ENCODE assay signal across 8 cellular contexts in genomic region chr5:115543365-115543700, GRCh38. TPM values are rescaled to one million over a fixed set of nuclear protein-coding genes. Genes with fewer than 3 reads are reported as not detected.
DNase-seq lines count a peak whose midpoint lies in the region; ATAC-seq and TF ChIP-seq lines count a peak whose summit lies in the region.

No MANE protein-coding gene starts in this region.

- WGBS in adrenal gland, 4 donors = 8 to 15% (median 12%) methylated on average over 8 of the region's 8 CpGs
- 55% methylated on average over 8 of the region's 8 CpGs for WGBS in thymus

- H3K36me3 ChIP-seq in adrenal gland (replicated peaks in 1 of 2) (peaks cover 0 to 14% of the 10 kb centered on the region in 2 donors), left lung (peaks cover 0 to 14% of the 10 kb centered on the region in 2 donors), thymus (ENCODE audit: control insufficient read depth, insufficient read depth) (no peaks in the 10 kb centered on the region)

- H3K4me3 ChIP-seq in adrenal gland (peak overlapping the region; percentile 2 to 83 (median 72)), left lung (peak overlapping the region; percentile 69 to 86), thymus (ENCODE audit: low read length) (peak overlapping the region; percentile 100)

- H3K27ac ChIP-seq in adrenal gland (peak overlapping the region; percentile 82 to 99 (median 97)), left lung (peak overlapping the region; percentile 99 to 100), thymus (ENCODE audit: low read depth) (peak overlapping the region; percentile 58)

- H3K27me3 ChIP-seq in adrenal gland = no peaks in the 10 kb centered on the region
- no peaks in the 10 kb centered on the region for H3K27me3 ChIP-seq in left lung
- no peaks in the 10 kb centered on the region for H3K27me3 ChIP-seq in thymus (ENCODE audit: control insufficient read depth, insufficient read depth)

- H3K27me3 Mint-ChIP-seq in activated T-cell treated with anti-CD3 and anti-CD28 coated beads, Interleukin-2, amount 50 U/mL, for 24 hours = no peaks in the 10 kb centered on the region

- H3K4me1 Mint-ChIP-seq in activated T-cell treated with anti-CD3 and anti-CD28 coated beads, Interleukin-2, amount 50 U/mL, for 24 hours (ENCODE audit: low read depth) = peaks cover 53% of the 10 kb centered on the region

- H3K36me3 Mint-ChIP-seq in activated T-cell treated with anti-CD3 and anti-CD28 coated beads, Interleukin-2, amount 50 U/mL, for 24 hours (ENCODE audit: low read depth) = peaks cover 68% of the 10 kb centered on the region

- H3K9me3 ChIP-seq in adrenal gland (replicated peaks in 1 of 3) (peaks cover 0 to 14% (median 0%) of the 10 kb centered on the region in 3 donors), left lung (peaks cover 8 to 9% of the 10 kb centered on the region in 2 donors), thymus (ENCODE audit: control insufficient read depth) (no peaks in the 10 kb centered on the region)

- intact Hi-C loops in adrenal gland (cut with DNase I) (no loop called here), left lung (cut with DNase I) (no loop called here)

- peak overlapping the region; percentile 96 for H3K4me3 Mint-ChIP-seq in activated T-cell treated with anti-CD3 and anti-CD28 coated beads, Interleukin-2, amount 50 U/mL, for 24 hours

- TF ChIP-seq CTCF in adrenal gland (IDR thresholded peaks at IDR 0.05) (no peak), left lung (IDR thresholded peaks at IDR 0.05) (no peak)

- DNase-seq in activated T-cell treated with anti-CD3 and anti-CD28 coated beads, Interleukin-2, amount 50 U/mL, for 24 hours = no peak
- no peak for DNase-seq in activated T-cell treated with anti-CD3 and anti-CD28 coated beads, Interleukin-2, amount 50 U/mL, for 48 hours
- peak in 2 of 7 donors; percentile 10 to 17 for DNase-seq in adrenal gland
- DNase-seq in left lung = no peak
- DNase-seq in NCI-H128 (lab: John Stamatoyannopoulos, UW; ENCODE audit: unreplicated experiment) = no peak
- DNase-seq in NCI-H510A treated with DMSO at 0.1 percent for 48 hours (lab: John Stamatoyannopoulos, UW) = no peak

- H3K9me3 Mint-ChIP-seq in activated T-cell treated with anti-CD3 and anti-CD28 coated beads, Interleukin-2, amount 50 U/mL, for 24 hours = peaks cover 6% of the 10 kb centered on the region

- ATAC-seq in left lung (no peak), GM21529 (IDR thresholded peaks at IDR 0.05; ENCODE audit: unreplicated experiment) (no peak)

- H3K4me1 ChIP-seq in adrenal gland (replicated peaks in 1 of 2) (peaks cover 18 to 49% of the 10 kb centered on the region in 2 donors), left lung (peaks cover 0 to 54% of the 10 kb centered on the region in 2 donors), thymus (ENCODE audit: control insufficient read depth, insufficient read depth, low read length) (peaks cover 8% of the 10 kb centered on the region)

- TF ChIP-seq POLR2A in adrenal gland (IDR thresholded peaks at IDR 0.05) = no peak

- peak overlapping the region; percentile 99 for H3K27ac Mint-ChIP-seq in activated T-cell treated with anti-CD3 and anti-CD28 coated beads, Interleukin-2, amount 50 U/mL, for 24 hours

RNA-seq across cellular contexts. Expression of gene FEM1C, which starts 1.2 kb away (rescaled TPM):
- 10 to 100 TPM in 6 of 8 donors, 1 to 10 TPM in 2; 5.1 to 14.7 (median 12.4) TPM for total RNA-seq in adrenal gland
- polyA plus RNA-seq in adrenal gland = 10 to 100 TPM in 1 of 3 donors, 1 to 10 TPM in 2; 4.5 to 15.5 (median 5.8) TPM
- 10 to 100 TPM; 22.7 to 28.7 TPM for total RNA-seq in left lung
- polyA plus RNA-seq in thymus = 8.1 TPM

RNA-seq across cellular contexts. Expression of gene TICAM2, which starts 58.9 kb away (rescaled TPM):
- 1 to 10 TPM; 1.8 to 9.3 (median 4.5) TPM for total RNA-seq in adrenal gland
- 1 to 10 TPM; 2.3 to 2.7 (median 2.7) TPM for polyA plus RNA-seq in adrenal gland
- 1 to 10 TPM; 5.4 to 8.6 TPM for total RNA-seq in left lung
- polyA plus RNA-seq in thymus = 3.3 TPM
